In the genomic region with DNA sequence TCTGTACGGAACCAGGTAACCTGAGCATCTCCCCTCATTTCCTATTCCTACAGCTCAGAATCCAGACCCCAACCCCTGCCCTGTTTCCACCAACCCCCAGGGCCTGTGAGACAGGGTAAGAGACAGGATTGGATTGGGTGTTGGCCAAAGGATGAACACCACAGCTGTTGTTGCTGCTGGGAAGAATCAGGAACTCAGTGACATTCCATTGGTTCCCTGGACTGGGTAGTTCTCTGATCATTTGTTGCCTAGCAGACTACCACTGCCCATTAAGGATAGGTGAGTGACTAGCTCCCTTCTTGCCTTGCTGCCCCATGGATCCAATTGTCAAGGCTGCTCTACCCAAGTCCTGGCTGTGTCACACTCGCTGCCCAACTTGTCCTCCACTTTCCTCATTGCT, we compare ENCODE assay signal across 25 cellular contexts. TPM values are rescaled to one million over a fixed set of nuclear protein-coding genes. Genes with fewer than 3 reads are reported as not detected.
DNase-seq lines count a peak whose midpoint lies in the region; ATAC-seq and TF ChIP-seq lines count a peak whose summit lies in the region.
"Had no signal": no experiment of that assay in that cellular context is flagged by ENCODE, and none has a peak within 500 bp of the region (broad histone marks: within the 10 kb centered on the region; RNA-seq: fewer than 3 reads in every experiment).

No MANE protein-coding gene starts in this region.

- peak overlapping the region; percentile 35 for H3K4me3 Mint-ChIP-seq in endothelial cell (ENCODE audit: unreplicated experiment)
- H3K4me3 Mint-ChIP-seq: activated CD8-positive, alpha-beta T cell treated with anti-CD3 and anti-CD28 coated beads, Interleukin-2, amount 10 ng/mL, durations not matched to agents 7 days and 5 days; activated naive CD8-positive, alpha-beta T cell; H9; T-helper 2 cell treated with Interferon-gamma antibody and Interleukin-4, amounts not matched to agents 5 μg/mL and 100 μg/mL, for 36 hours had no signal

- DNase-seq in EH (ENCODE audit: low read depth) (peak; percentile 27), SK-N-SH (no peak), endothelial cell (ENCODE audit: low spot score) (no peak), pons (ENCODE audit: low spot score) (peak; percentile 73), NCI-H446 treated with DMSO at 0.1 percent for 48 hours (lab: John Stamatoyannopoulos, UW) (no peak)
- DNase-seq in stimulated activated CD4-positive, alpha-beta T cell treated with anti-CD3 and anti-CD28 coated beads, Interleukin-4, amount 100 ng/mL, for 1 hour: no peak
- DNase-seq: activated CD8-positive, alpha-beta T cell treated with anti-CD3 and anti-CD28 coated beads, Interleukin-2, amount 10 ng/mL, durations not matched to agents 7 days and 5 days; GDM1; H9; MG63; NCI-H146; NCI-H2171 treated with DMSO at 0.1 percent for 48 hours; NCI-H748 treated with DMSO at 0.1 percent for 48 hours; stimulated activated CD4-positive, alpha-beta T cell treated with anti-CD3 and anti-CD28 coated beads, Interleukin-1b, Interleukin-23, amount 100 ng/mL, for 48 hours; stimulated activated naive CD8-positive, alpha-beta T cell treated with anti-CD3 and anti-CD28 coated beads, Interleukin-15, Interleukin-2, amounts not matched to agents 100 U/mL and 50 U/mL, for 24 hours; tibial artery had no signal

- no peak for TF ChIP-seq RAD21 in SK-N-SH (IDR thresholded peaks at IDR 0.05; ENCODE audit: low read length)

- H3K4me1 Mint-ChIP-seq in endothelial cell (ENCODE audit: unreplicated experiment): peaks cover 9% of the 10 kb centered on the region

- H3K9me2 ChIP-seq in SK-N-SH: no peaks in the 10 kb centered on the region

- no peak overlapping the region for H3K27ac ChIP-seq in SK-N-SH (ENCODE audit: low read depth in 2 of 2, low read length in 1 of 2)
- H3K27ac ChIP-seq: BLaER1 treated with 17β-estradiol and CSF1 and Interleukin-3, amounts not matched to agents 10 nM and 100 nM; breast epithelium; epithelial cell of prostate; SJSA1; tibial artery had no signal

- H3K4me2 ChIP-seq in SK-N-SH: no peak overlapping the region
- H3K4me2 ChIP-seq: BLaER1 treated with 17β-estradiol and CSF1 and Interleukin-3, amounts not matched to agents 10 nM and 100 nM had no signal

- H3K27ac Mint-ChIP-seq in endothelial cell (ENCODE audit: unreplicated experiment): no peak overlapping the region
- H3K27ac Mint-ChIP-seq: activated CD8-positive, alpha-beta T cell treated with anti-CD3 and anti-CD28 coated beads, Interleukin-2, amount 10 ng/mL, durations not matched to agents 7 days and 5 days; activated naive CD8-positive, alpha-beta T cell; T-helper 2 cell treated with Interferon-gamma antibody and Interleukin-4, amounts not matched to agents 5 μg/mL and 100 μg/mL, for 36 hours had no signal

- H3K9me3 ChIP-seq in SK-N-SH: no peaks in the 10 kb centered on the region
- H3K9me3 ChIP-seq: BLaER1 treated with 17β-estradiol and CSF1 and Interleukin-3, amounts not matched to agents 10 nM and 100 nM; breast epithelium; MG63; SJSA1; tibial artery had no signal

- no peak overlapping the region for H3K4me3 ChIP-seq in SK-N-SH (ENCODE audit: low read depth in 2 of 2, low read length in 1 of 2)
- H3K4me3 ChIP-seq: BLaER1 treated with 17β-estradiol and CSF1 and Interleukin-3, amounts not matched to agents 10 nM and 100 nM; breast epithelium; MG63; SJSA1; tibial artery had no signal

- 100% methylated on average over 2 of the region's 2 CpGs for WGBS in SK-N-SH (ENCODE audit: low lambda C conversion rate)

- H3K36me3 ChIP-seq in SK-N-SH (replicated peaks in 1 of 2; ENCODE audit: control insufficient read depth in 1 of 2, insufficient read depth in 2 of 2, low read length in 1 of 2): peaks cover 40 to 96% of the 10 kb centered on the region in 2 experiments

- H2AFZ ChIP-seq in SK-N-SH (ENCODE audit: low read depth): no peak overlapping the region

- ATAC-seq in GM21447 (IDR thresholded peaks at IDR 0.05; ENCODE audit: unreplicated experiment): no peak
- no peak for ATAC-seq in GM19397 (IDR thresholded peaks at IDR 0.05; ENCODE audit: unreplicated experiment)
- ATAC-seq: activated CD8-positive, alpha-beta T cell treated with anti-CD3 and anti-CD28 coated beads, Interleukin-2, amount 10 ng/mL, durations not matched to agents 7 days and 5 days; stimulated activated naive CD8-positive, alpha-beta T cell treated with anti-CD3 and anti-CD28 coated beads, Interleukin-15, Interleukin-2, amounts not matched to agents 100 U/mL and 50 U/mL, for 24 hours had no signal

- no peaks in the 10 kb centered on the region for H3K9me3 Mint-ChIP-seq in endothelial cell (ENCODE audit: unreplicated experiment)
- H3K9me3 Mint-ChIP-seq: H9; T-helper 2 cell treated with Interferon-gamma antibody and Interleukin-4, amounts not matched to agents 5 μg/mL and 100 μg/mL, for 36 hours had no signal

- no peaks in the 10 kb centered on the region for H3K27me3 ChIP-seq in SK-N-SH (ENCODE audit: insufficient read depth)
- H3K27me3 ChIP-seq: BLaER1 treated with 17β-estradiol and CSF1 and Interleukin-3, amounts not matched to agents 10 nM and 100 nM; breast epithelium; MG63; SJSA1; tibial artery had no signal

- H3K4me1 ChIP-seq in SK-N-SH (ENCODE audit: control insufficient read depth in 1 of 2, insufficient read depth in 2 of 2, low read depth in 1 of 2, low read length in 1 of 2): no peaks in the 10 kb centered on the region
- H3K4me1 ChIP-seq: breast epithelium, SJSA1, tibial artery had no signal

- H3K9ac ChIP-seq in SK-N-SH: no peak overlapping the region
- H3K9ac ChIP-seq: BLaER1 treated with 17β-estradiol and CSF1 and Interleukin-3, amounts not matched to agents 10 nM and 100 nM had no signal

- no peaks in the 10 kb centered on the region for H3K79me2 ChIP-seq in SK-N-SH (ENCODE audit: insufficient read depth)

- peaks cover 2% of the 10 kb centered on the region for H3K27me3 Mint-ChIP-seq in endothelial cell (ENCODE audit: unreplicated experiment)
- H3K27me3 Mint-ChIP-seq: activated naive CD8-positive, alpha-beta T cell had no signal

- POLR2A ChIA-PET in SK-N-SH (lab: Yijun Ruan, JAX): no interaction called here

- TF ChIP-seq CTCF in SK-N-SH (IDR thresholded peaks at IDR 0.05): no peak
- no peak for TF ChIP-seq CTCF in endothelial cell (IDR thresholded peaks at IDR 0.05; ENCODE audit: unreplicated experiment)

- TF ChIP-seq EP300 in SK-N-SH (IDR thresholded peaks at IDR 0.05; ENCODE audit: borderline replicate concordance in 1 of 2, low read depth in 1 of 2, low read length in 1 of 2): no peak

- CTCF ChIA-PET in SK-N-SH (lab: Yijun Ruan, JAX): interaction anchor here (1.1 to 6.4 kb wide), 9 partner anchors 9 to 252 kb away, joined by 3 to 100 read pairs (median 4); partner anchors contain the start of gene NHLH1

- H3K36me3 Mint-ChIP-seq in endothelial cell (ENCODE audit: low read depth, unreplicated experiment): peaks cover 61% of the 10 kb centered on the region

- no peaks in the 10 kb centered on the region for H4K20me1 ChIP-seq in SK-N-SH (ENCODE audit: insufficient read depth)

- H3F3A ChIP-seq in SK-N-SH (replicated peaks; ENCODE audit: insufficient read depth): no peaks in the 10 kb centered on the region

TF ChIP-seq in SK-N-SH, 30 proteins besides CTCF, POLR2A, EP300 and RAD21:
- TF ChIP-seq CHD2 (IDR thresholded peaks at IDR 0.05; ENCODE audit: low read length, partially characterized antibody) (no peak), RFX5 (IDR thresholded peaks at IDR 0.05; ENCODE audit: low read length) (peak; percentile 95)
TF ChIP-seq in SK-N-SH: peak in this region for 1.

RNA-seq across cellular contexts. Expression of gene NCSTN, which starts 10.0 kb away (rescaled TPM):
- polyA plus RNA-seq in SK-N-SH (2012; rRNA removed): 165 and 226 TPM in 2 replicates
- polyA plus RNA-seq in SK-N-SH (2012; cell fraction: cytosol; rRNA removed): 119 and 142 TPM in 2 replicates
- 207 and 239 TPM in 2 replicates for polyA plus RNA-seq in SK-N-SH (2012; cell fraction: nucleus; rRNA removed)
- total RNA-seq in endothelial cell (ENCODE audit: unreplicated experiment): 115 TPM

RNA-seq across cellular contexts. Expression of gene COPA, which starts 10.2 kb away (rescaled TPM):
- 91.4 and 122 TPM in 2 replicates for polyA plus RNA-seq in SK-N-SH (2012; rRNA removed)
- polyA plus RNA-seq in SK-N-SH (2012; cell fraction: cytosol; rRNA removed): 86.6 and 96.8 TPM in 2 replicates
- polyA plus RNA-seq in SK-N-SH (2012; cell fraction: nucleus; rRNA removed): 105 and 128 TPM in 2 replicates
- 178 TPM for total RNA-seq in endothelial cell (ENCODE audit: unreplicated experiment)

RNA-seq across cellular contexts. Expression of gene NHLH1, which starts 13.6 kb away (rescaled TPM):
- 0.16 and 0.18 TPM in 2 replicates for polyA plus RNA-seq in SK-N-SH (2012; rRNA removed)
- 0.04 and 0.09 TPM in 2 replicates for polyA plus RNA-seq in SK-N-SH (2012; cell fraction: cytosol; rRNA removed)
- 0.45 and 0.56 TPM in 2 replicates for polyA plus RNA-seq in SK-N-SH (2012; cell fraction: nucleus; rRNA removed)
- total RNA-seq in endothelial cell (ENCODE audit: unreplicated experiment): 1.2 TPM
- total RNA-seq: dermis microvascular lymphatic vessel endothelial cell had no signal

RNA-seq across cellular contexts. Expression of gene VANGL2, which starts 47.1 kb away (rescaled TPM):
- polyA plus RNA-seq in SK-N-SH (2012; rRNA removed): 13.4 and 17.5 TPM in 2 replicates
- 9.1 and 11.0 TPM in 2 replicates for polyA plus RNA-seq in SK-N-SH (2012; cell fraction: cytosol; rRNA removed)
- 26.6 and 32.0 TPM in 2 replicates for polyA plus RNA-seq in SK-N-SH (2012; cell fraction: nucleus; rRNA removed)
- 79.8 TPM for total RNA-seq in endothelial cell (ENCODE audit: unreplicated experiment)
- total RNA-seq: activated CD8-positive, alpha-beta T cell treated with anti-CD3 and anti-CD28 coated beads, Interleukin-2, amount 10 ng/mL, durations not matched to agents 7 days and 5 days; dermis microvascular lymphatic vessel endothelial cell had no signal

Comparison
In these comparisons a context has a peak if more than half of its experiments do, and no peak if none do; other contexts are left out.
1. DNase-seq: peak in EH (single experiment) and pons (single experiment); none in SK-N-SH (single experiment), endothelial cell (single experiment), stimulated activated CD4-positive, alpha-beta T cell treated with anti-CD3 and anti-CD28 coated beads, Interleukin-4, amount 100 ng/mL, for 1 hour (single experiment) and NCI-H446 treated with DMSO at 0.1 percent for 48 hours (single experiment).